In the genomic region with DNA sequence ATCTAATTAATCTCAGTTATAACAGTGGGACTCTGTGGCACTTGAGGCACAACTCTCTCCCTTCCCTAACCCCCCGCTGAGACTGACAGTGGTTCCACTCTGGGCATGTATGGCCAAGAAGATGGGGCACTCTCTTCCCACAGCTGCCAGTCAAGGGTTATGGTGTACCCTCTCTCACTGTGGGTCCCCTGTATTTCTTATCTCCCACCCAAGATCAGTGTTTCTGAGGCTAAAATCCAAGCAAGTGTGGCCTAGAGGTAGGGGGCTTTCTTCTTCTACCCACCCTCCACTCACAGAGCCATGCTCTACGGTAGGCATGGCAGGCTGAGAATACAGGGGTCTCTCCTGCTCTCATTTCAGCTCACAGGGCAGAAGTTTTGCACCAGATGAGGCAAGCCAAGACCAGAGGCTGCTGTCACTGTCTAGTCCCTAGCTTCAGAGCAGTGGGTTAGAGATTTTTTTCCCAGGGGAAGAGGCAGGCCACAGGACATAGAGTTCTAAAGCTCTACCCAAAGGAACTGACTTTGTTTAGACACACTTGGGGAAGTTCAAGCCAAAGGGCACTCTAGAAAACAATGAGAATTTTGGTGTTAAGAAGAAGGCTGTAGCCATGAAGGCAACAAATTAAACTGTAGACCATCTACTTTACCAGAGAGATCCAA, we compare ENCODE assay signal across 21 cellular contexts. TPM values are rescaled to one million over a fixed set of nuclear protein-coding genes. Genes with fewer than 3 reads are reported as not detected.
DNase-seq lines count a peak whose midpoint lies in the region; ATAC-seq and TF ChIP-seq lines count a peak whose summit lies in the region.
"Had no signal": no experiment of that assay in that cellular context is flagged by ENCODE, and none has a peak within 500 bp of the region (broad histone marks: within the 10 kb centered on the region; RNA-seq: fewer than 3 reads in every experiment).

No MANE protein-coding gene starts in this region.

- H3K36me3 Mint-ChIP-seq in T-helper 2 cell treated with Interferon-gamma antibody and Interleukin-4, amounts not matched to agents 5 μg/mL and 100 μg/mL, for 36 hours (ENCODE audit: low read depth): peaks cover 62% of the 10 kb centered on the region

- no peak for TF ChIP-seq CTCF in RWPE2 (IDR thresholded peaks at IDR 0.05; ENCODE audit: poor library complexity, severe bottlenecking)
- no peak for TF ChIP-seq CTCF in tibial nerve (IDR thresholded peaks at IDR 0.05)

- H3K9ac ChIP-seq in BLaER1 treated with 17β-estradiol and CSF1 and Interleukin-3, amounts not matched to agents 10 nM and 100 nM: peak overlapping the region in 2 of 11 experiments; percentile 14 to 27; a peak in 2 of 22 replicates

- H3K4me3 Mint-ChIP-seq in T-helper 2 cell treated with Interferon-gamma antibody and Interleukin-4, amounts not matched to agents 5 μg/mL and 100 μg/mL, for 36 hours: peak overlapping the region; percentile 26
- H3K4me3 Mint-ChIP-seq: brain; H9; naive B cell; stimulated activated naive B cell treated with anti-CD40 and anti-IgM and Interleukin-4, amounts not matched to agents 10 μg/mL and 1 μg/mL and 100 μg/mL, for 72 hours had no signal

- peaks cover 34% of the 10 kb centered on the region for H3K4me1 Mint-ChIP-seq in T-helper 2 cell treated with Interferon-gamma antibody and Interleukin-4, amounts not matched to agents 5 μg/mL and 100 μg/mL, for 36 hours (ENCODE audit: low read depth)
- H3K4me1 Mint-ChIP-seq: brain, H9 had no signal

- peaks cover 25 to 73% (median 54%) of the 10 kb centered on the region in 10 experiments for H3K4me1 ChIP-seq in BLaER1 treated with 17β-estradiol and CSF1 and Interleukin-3, amounts not matched to agents 10 nM and 100 nM
- peaks cover 27% of the 10 kb centered on the region for H3K4me1 ChIP-seq in RWPE2 (ENCODE audit: insufficient read depth, poor library complexity, severe bottlenecking)
- peaks cover 0 to 7% (median 0%) of the 10 kb centered on the region in 4 donors for H3K4me1 ChIP-seq in tibial nerve

- peak overlapping the region; percentile 52 to 86 (median 71) for H3K4me2 ChIP-seq in BLaER1 treated with 17β-estradiol and CSF1 and Interleukin-3, amounts not matched to agents 10 nM and 100 nM

- intact Hi-C loops in left ventricle myocardium superior (cut with micrococcal nuclease): no loop called here

- TF ChIP-seq EP300 in tibial nerve (IDR thresholded peaks at IDR 0.05): no peak

- H3K27me3 Mint-ChIP-seq in T-helper 2 cell treated with Interferon-gamma antibody and Interleukin-4, amounts not matched to agents 5 μg/mL and 100 μg/mL, for 36 hours (ENCODE audit: low read depth): no peaks in the 10 kb centered on the region
- H3K27me3 Mint-ChIP-seq: brain; naive B cell; stimulated activated naive B cell treated with anti-CD40 and anti-IgM and Interleukin-4, amounts not matched to agents 10 μg/mL and 1 μg/mL and 100 μg/mL, for 72 hours had no signal

- no peak for DNase-seq in T-helper 2 cell treated with Interferon-gamma antibody and Interleukin-4, amounts not matched to agents 5 μg/mL and 100 μg/mL, for 36 hours (ENCODE audit: low spot score)
- DNase-seq in T-helper 2 cell: no peak
- DNase-seq in RWPE2 (ENCODE audit: low spot score): no peak
- DNase-seq in left ventricle myocardium superior: no peak
- DNase-seq in tibial nerve (ENCODE audit: low spot score in 2 of 2): no peak
- DNase-seq: 8988T; DMS79; H9; Kasumi-1; naive B cell; NCI-H2171 treated with DMSO at 0.1 percent for 48 hours; posterior cingulate gyrus; stimulated activated CD4-positive, alpha-beta T cell treated with anti-CD3 and anti-CD28 coated beads, Interleukin-12 subunit alpha, Interleukin-12 subunit beta, amount 100 ng/mL, for 4 hours; stimulated activated naive B cell treated with anti-CD40 and anti-IgM and Interleukin-4, amounts not matched to agents 10 μg/mL and 1 μg/mL and 100 μg/mL, for 72 hours; tibial artery had no signal

- no peaks in the 10 kb centered on the region for H3K27me3 ChIP-seq in BLaER1 treated with 17β-estradiol and CSF1 and Interleukin-3, amounts not matched to agents 10 nM and 100 nM
- no peaks in the 10 kb centered on the region for H3K27me3 ChIP-seq in RWPE2 (ENCODE audit: insufficient read depth, poor library complexity, severe bottlenecking)
- H3K27me3 ChIP-seq in tibial nerve: no peaks in the 10 kb centered on the region
- H3K27me3 ChIP-seq: tibial artery had no signal

- H3K9me3 ChIP-seq in BLaER1 treated with 17β-estradiol and CSF1 and Interleukin-3, amounts not matched to agents 10 nM and 100 nM (replicated peaks in 1 of 11): no peaks in the 10 kb centered on the region
- H3K9me3 ChIP-seq in RWPE2 (ENCODE audit: severe bottlenecking) (no peaks in the 10 kb centered on the region), tibial nerve (no peaks in the 10 kb centered on the region)
- H3K9me3 ChIP-seq: tibial artery had no signal

- peak overlapping the region; percentile 70 for H3K27ac Mint-ChIP-seq in T-helper 2 cell treated with Interferon-gamma antibody and Interleukin-4, amounts not matched to agents 5 μg/mL and 100 μg/mL, for 36 hours
- H3K27ac Mint-ChIP-seq: brain; naive B cell; stimulated activated naive B cell treated with anti-CD40 and anti-IgM and Interleukin-4, amounts not matched to agents 10 μg/mL and 1 μg/mL and 100 μg/mL, for 72 hours had no signal

- H3K27ac ChIP-seq in BLaER1 treated with 17β-estradiol and CSF1 and Interleukin-3, amounts not matched to agents 10 nM and 100 nM: peak overlapping the region in 8 of 11 experiments; percentile 14 to 60 (median 26); a peak in 13 of 22 replicates
- peak overlapping the region; percentile 64 for H3K27ac ChIP-seq in RWPE2 (ENCODE audit: poor library complexity, severe bottlenecking)
- no peak overlapping the region for H3K27ac ChIP-seq in tibial nerve
- H3K27ac ChIP-seq: tibial artery, VCaP had no signal

- H3K9me3 Mint-ChIP-seq in T-helper 2 cell treated with Interferon-gamma antibody and Interleukin-4, amounts not matched to agents 5 μg/mL and 100 μg/mL, for 36 hours: no peaks in the 10 kb centered on the region
- H3K9me3 Mint-ChIP-seq: brain; H9; naive B cell; stimulated activated naive B cell treated with anti-CD40 and anti-IgM and Interleukin-4, amounts not matched to agents 10 μg/mL and 1 μg/mL and 100 μg/mL, for 72 hours had no signal

- no peak for ATAC-seq in RWPE2 (ENCODE audit: low read depth)
- ATAC-seq in left ventricle myocardium superior: peak; percentile 55
- no peak for ATAC-seq in HG03196 (IDR thresholded peaks at IDR 0.05; ENCODE audit: unreplicated experiment)
- ATAC-seq in GM18517 (IDR thresholded peaks at IDR 0.05; ENCODE audit: unreplicated experiment): no peak
- ATAC-seq: Panc1; stimulated activated naive B cell treated with anti-CD40 and anti-IgM and Interleukin-4, amounts not matched to agents 10 μg/mL and 1 μg/mL and 100 μg/mL, for 72 hours had no signal

- WGBS in tibial nerve, 2 donors: 85 to 100% methylated on average over 2 of the region's 2 CpGs

- H3K36me3 ChIP-seq in BLaER1 treated with 17β-estradiol and CSF1 and Interleukin-3, amounts not matched to agents 10 nM and 100 nM: peaks cover 26 to 95% (median 74%) of the 10 kb centered on the region in 11 experiments; a peak in 21 of 22 replicates
- H3K36me3 ChIP-seq in RWPE2 (ENCODE audit: low read depth): peaks cover 98% of the 10 kb centered on the region
- H3K36me3 ChIP-seq in tibial nerve: peaks cover 0 to 77% (median 16%) of the 10 kb centered on the region in 3 donors

- no peak for TF ChIP-seq POLR2A in tibial nerve (IDR thresholded peaks at IDR 0.05)

- H3K4me3 ChIP-seq in BLaER1 treated with 17β-estradiol and CSF1 and Interleukin-3, amounts not matched to agents 10 nM and 100 nM: peak overlapping the region in 2 of 10 experiments; percentile 10 to 40; a peak in 2 of 20 replicates
- H3K4me3 ChIP-seq in RWPE2 (ENCODE audit: severe bottlenecking) (no peak overlapping the region), tibial nerve (no peak overlapping the region)
- H3K4me3 ChIP-seq: tibial artery had no signal

- no peaks in the 10 kb centered on the region for H4K20me1 ChIP-seq in BLaER1 treated with 17β-estradiol and CSF1 and Interleukin-3, amounts not matched to agents 10 nM and 100 nM

RNA-seq across cellular contexts. Expression of a gene that starts 31.7 kb away (rescaled TPM):
- 40.8 TPM for total RNA-seq in left ventricle myocardium superior
- 10 to 100 TPM; 19.8 to 27.8 (median 21.2) TPM for total RNA-seq in tibial nerve

Comparison
In these comparisons a context has a peak if more than half of its experiments do, and no peak if none do; other contexts are left out.
1. H3K27ac ChIP-seq: peak in BLaER1 treated with 17β-estradiol and CSF1 and Interleukin-3, amounts not matched to agents 10 nM and 100 nM (8 of 11) and RWPE2 (single experiment); none in tibial nerve (0 of 4).